ENCODE assay signal across 34 cellular contexts in genomic region chr2:241870081-241870541, GRCh38. TPM values are rescaled to one million over a fixed set of nuclear protein-coding genes. Genes with fewer than 3 reads are reported as not detected.
DNase-seq lines count a peak whose midpoint lies in the region; ATAC-seq and TF ChIP-seq lines count a peak whose summit lies in the region.
"Had no signal": no experiment of that assay in that cellular context is flagged by ENCODE, and none has a peak within 500 bp of the region (broad histone marks: within the 10 kb centered on the region; RNA-seq: fewer than 3 reads in every experiment).

No MANE protein-coding gene starts in this region.

- ATAC-seq in heart left ventricle (no peak), HG03159 (IDR thresholded peaks at IDR 0.05; ENCODE audit: unreplicated experiment) (no peak)
- ATAC-seq: activated CD4-positive, alpha-beta T cell treated with anti-CD3 and anti-CD28 coated beads for 36 hours; activated CD8-positive, alpha-beta T cell treated with anti-CD3 and anti-CD28 coated beads, Interleukin-2, amount 10 ng/mL, durations not matched to agents 7 days and 5 days; gastrocnemius medialis; left lobe of liver; stimulated activated naive CD8-positive, alpha-beta T cell treated with anti-CD3 and anti-CD28 coated beads, Interleukin-15, amount 100 ng/mL, for 72 hours had no signal

- intact Hi-C loops in heart left ventricle (cut with DNase I): loop anchor here in 2 of 10 donors (10.0 kb wide), 2 partner anchors 135 to 165 kb away; partner anchors contain the start of genes D2HGDH (in 1 of the 2) and ING5 (in 1 of the 2)

- H3K4me1 ChIP-seq in BE2C (peaks cover 6% of the 10 kb centered on the region; the same call in 1 of the 2 replicates), heart left ventricle (no peaks in the 10 kb centered on the region)
- H3K4me1 ChIP-seq: gastrocnemius medialis, thyroid gland, vagina had no signal

- DNase-seq in NCI-H146 (lab: John Stamatoyannopoulos, UW): peak; percentile 38
- DNase-seq in NCI-H146 treated with DMSO at 0.1 percent for 48 hours (lab: John Stamatoyannopoulos, UW; ENCODE audit: unreplicated experiment): no peak
- DNase-seq in BE2C: peak; percentile 19
- peak; percentile 33 for DNase-seq in NCI-H1694 (lab: John Stamatoyannopoulos, UW)
- peak in 3 of 5 donors; percentile 17 to 60 (median 28) for DNase-seq in heart left ventricle
- DNase-seq in T-helper 9 cell: no peak
- no peak for DNase-seq in putamen (ENCODE audit: low spot score)
- DNase-seq: activated CD4-positive, alpha-beta T cell treated with anti-CD3 and anti-CD28 coated beads for 36 hours; activated CD8-positive, alpha-beta T cell treated with anti-CD3 and anti-CD28 coated beads, Interleukin-2, amount 10 ng/mL, durations not matched to agents 7 days and 5 days; activated effector memory CD4-positive, alpha-beta T cell treated with Interleukin-2 at 50 U/mL for 16 hours; CD8-positive, alpha-beta memory T cell; central memory CD4-positive, alpha-beta T cell; gastrocnemius medialis; hippocampal formation; MV-4-11; naive B cell; NCI-H2171; NCI-H82; small intestine; stimulated activated CD8-positive, alpha-beta memory T cell treated with anti-CD3 and anti-CD28 coated beads, Interleukin-4, amount 100 ng/mL, for 48 hours; stimulated activated naive CD8-positive, alpha-beta T cell treated with anti-CD3 and anti-CD28 coated beads, Interleukin-15, amount 100 ng/mL, for 72 hours; thyroid gland had no signal

- H3K4me3 ChIP-seq in BE2C (ENCODE audit: low read depth, low read length) (no peak overlapping the region), heart left ventricle (no peak overlapping the region)
- H3K4me3 ChIP-seq: gastrocnemius medialis, thyroid gland, vagina had no signal

- H3K9me3 ChIP-seq in BE2C (no peaks in the 10 kb centered on the region), heart left ventricle (peaks cover 0 to 2% (median 0%) of the 10 kb centered on the region in 12 donors)
- H3K9me3 ChIP-seq: gastrocnemius medialis, thyroid gland, vagina had no signal

- H3K27me3 ChIP-seq in BE2C (no peaks in the 10 kb centered on the region), heart left ventricle (peaks cover 3 to 28% (median 14%) of the 10 kb centered on the region in 9 donors)
- H3K27me3 ChIP-seq: thyroid gland, vagina had no signal

- TF ChIP-seq POLR2A in heart left ventricle (IDR thresholded peaks at IDR 0.05): no peak

- H3K36me3 ChIP-seq in BE2C (no peaks in the 10 kb centered on the region), heart left ventricle (no peaks in the 10 kb centered on the region)
- H3K36me3 ChIP-seq: gastrocnemius medialis, thyroid gland, vagina had no signal

- WGBS in heart left ventricle, 4 donors: 87 to 97% (median 91%) methylated on average over 3 to 28 of the region's 28 CpGs

- H3K27ac ChIP-seq in heart left ventricle: no peak overlapping the region
- H3K27ac ChIP-seq: gastrocnemius medialis, RWPE1, thyroid gland, vagina had no signal

- TF ChIP-seq CTCF in BE2C (IDR thresholded peaks at IDR 0.05; ENCODE audit: low read depth, low read length) (no peak), heart left ventricle (IDR thresholded peaks at IDR 0.05) (no peak)

RNA-seq across cellular contexts. Expression of gene RTP5, which starts 0.6 kb away (rescaled TPM):
- 0.31 TPM for polyA plus RNA-seq in BE2C (2012; ENCODE audit: insufficient read depth, insufficient read length, low read depth)
- not detected for total RNA-seq in heart left ventricle
- not detected for polyA plus RNA-seq in heart left ventricle
- total RNA-seq: A172; activated CD8-positive, alpha-beta T cell treated with anti-CD3 and anti-CD28 coated beads, Interleukin-2, amount 10 ng/mL, durations not matched to agents 7 days and 5 days; astrocyte; dermis microvascular lymphatic vessel endothelial cell; gastrocnemius medialis; left lobe of liver; LHCN-M2; mesenteric fat pad; OCI-LY7; osteoblast; renal cortical epithelial cell; vagina had no signal

RNA-seq across cellular contexts. Expression of gene PDCD1, which starts 11.4 kb away (rescaled TPM):
- polyA plus RNA-seq in BE2C (2012; ENCODE audit: insufficient read depth, insufficient read length, low read depth): 1.8 TPM
- 1 to 10 TPM in 5 of 9 donors, under 1 TPM in 4; 0.27 to 7.6 (median 1.3) TPM for total RNA-seq in heart left ventricle
- polyA plus RNA-seq in heart left ventricle: 1 to 10 TPM; 3.3 to 4.7 TPM
- total RNA-seq: A172, astrocyte, dermis microvascular lymphatic vessel endothelial cell, LHCN-M2, OCI-LY7, osteoblast had no signal

Comparison
In these comparisons a context has a peak if more than half of its experiments do, and no peak if none do; other contexts are left out.
1. DNase-seq: peak in NCI-H146 (single experiment), BE2C (single experiment), NCI-H1694 (single experiment) and heart left ventricle (3 of 5); none in NCI-H146 treated with DMSO at 0.1 percent for 48 hours (single experiment), T-helper 9 cell (single experiment) and putamen (single experiment).